9 cellular contexts compared by ENCODE assay signal in genomic region chr4:77308843-77309242, GRCh38.
DNase-seq lines count a peak whose midpoint lies in the region; ATAC-seq, FAIRE-seq and TF ChIP-seq lines count a peak whose summit lies in the region.
"Had no signal": no experiment of that assay in that cellular context is flagged by ENCODE, and none has a peak within 500 bp of the region (broad histone marks: within the 10 kb centered on the region; RNA-seq: fewer than 3 reads in every experiment).

No MANE protein-coding gene starts in this region.

- POLR2A ChIA-PET in HCT116 (lab: Charles Lee), result no interaction called here

- H3K79me2 ChIP-seq in HCT116 (ENCODE audit: insufficient read depth, low read length), result no peaks in the 10 kb centered on the region

- no peak overlapping the region for H2AFZ ChIP-seq in HCT116 (ENCODE audit: low read depth, low read length, poor library complexity, severe bottlenecking)

- H3K9me2 ChIP-seq in HCT116 (ENCODE audit: insufficient read depth), result no peaks in the 10 kb centered on the region

- H3K4me3 ChIP-seq in HCT116 (replicated peaks in 1 of 2; ENCODE audit: low read depth in 1 of 2, low read length in 2 of 2), result no peak overlapping the region
- no peak overlapping the region for H3K4me3 ChIP-seq in foreskin fibroblast (ENCODE audit: low read depth in 1 of 2, low read length in 2 of 2)

- intact Hi-C loops in HCT116 (cut with micrococcal nuclease), result loop anchor here (1.0 to 5.0 kb wide), 3 partner anchors 69 to 797 kb away; no protein-coding TSS in a partner anchor

- RAD21 ChIA-PET in HCT116 (lab: Charles Lee; ENCODE audit: low non-redundant PET in 1 of 2, low total read pairs in 2 of 2, uncharacterized antibody in 2 of 2, unreplicated experiment in 2 of 2), result interaction anchor here in 1 of 2 experiments (1.0 kb wide), 1 partner anchor 67 kb away, joined by 6 read pairs; no protein-coding TSS in a partner anchor

- H3K27me3 ChIP-seq in HCT116 (ENCODE audit: insufficient read depth, low read length), result peaks cover 23% of the 10 kb centered on the region

- ATAC-seq in HCT116 (peak; percentile 97), GM21367 (IDR thresholded peaks at IDR 0.05; ENCODE audit: unreplicated experiment) (no peak)

- no peak for TF ChIP-seq POLR2A in HCT116 (IDR thresholded peaks at IDR 0.05; ENCODE audit: borderline replicate concordance, extremely low read depth, insufficient read depth, insufficient read length)

- peak; percentile 74 for TF ChIP-seq RAD21 in HCT116 (IDR thresholded peaks at IDR 0.05; ENCODE audit: low read depth)

- H4K20me1 ChIP-seq in HCT116 (ENCODE audit: insufficient read depth), result no peaks in the 10 kb centered on the region

- no peak overlapping the region for H3K9ac ChIP-seq in HCT116 (ENCODE audit: low read length)

- no peak overlapping the region for H3K4me2 ChIP-seq in HCT116 (ENCODE audit: low read length)

- BruUV-seq in HCT116 (replicated peaks; lab: Mats Ljungman, UMichigan), result no TSS peak

- FAIRE-seq in RCC 7860 (lab: Jason Lieb, UNC), result no peak

- DNase-seq in DMS53 treated with DMSO at 0.1 percent for 48 hours (lab: John Stamatoyannopoulos, UW; ENCODE audit: unreplicated experiment), result peak; percentile 55
- DNase-seq in HCT116 (ENCODE audit: low read depth, low spot score), result peak; percentile 10
- DNase-seq in RCC 7860 (ENCODE audit: low spot score), result peak; percentile 30
- peak; percentile 18 to 56 for DNase-seq in foreskin fibroblast
- DNase-seq in amniotic stem cell (lab: John Stamatoyannopoulos, UW), result no peak
- DNase-seq in NCI-H2081 treated with DMSO at 0.1 percent for 48 hours (lab: John Stamatoyannopoulos, UW), result no peak
- DNase-seq in T1000 (lab: John Stamatoyannopoulos, UW), result no peak
- DNase-seq: naive B cell had no signal

- H3K36me3 ChIP-seq in HCT116 (ENCODE audit: control insufficient read depth in 1 of 2, insufficient read depth in 2 of 2, low read length in 2 of 2), result no peaks in the 10 kb centered on the region

- H3K27ac ChIP-seq in HCT116 (ENCODE audit: low read depth, low read length), result no peak overlapping the region

- no peaks in the 10 kb centered on the region for H3K9me3 ChIP-seq in HCT116 (ENCODE audit: control insufficient read depth in 1 of 2, insufficient read depth in 1 of 2, low read depth in 1 of 2, low read length in 2 of 2)

- CTCF ChIA-PET in HCT116 (lab: Charles Lee), result interaction anchor here (1.1 to 1.2 kb wide), 2 partner anchors 69 to 82 kb away, joined by 5 to 6 read pairs; no protein-coding TSS in a partner anchor

- H3K4me1 ChIP-seq in HCT116 (ENCODE audit: control insufficient read depth in 1 of 2, insufficient read depth in 2 of 2, low read length in 2 of 2), result no peaks in the 10 kb centered on the region

- TF ChIP-seq CTCF in HCT116 (IDR thresholded peaks at IDR 0.05 in 2 of 3, conservative IDR thresholded peaks at IDR 0.05 in 1 of 3; ENCODE audit: borderline replicate concordance in 1 of 3, insufficient read depth in 1 of 3, low read depth in 2 of 3, low read length in 2 of 3) (peak; percentile 53 to 62 (median 56); a peak in 4 of 6 replicates), foreskin fibroblast (IDR thresholded peaks at IDR 0.05; ENCODE audit: low read depth, low read length) (peak; percentile 59)

TF ChIP-seq in HCT116, 20 proteins besides CTCF, POLR2A, EP300 and RAD21:
- TF ChIP-seq, protein P1, sequence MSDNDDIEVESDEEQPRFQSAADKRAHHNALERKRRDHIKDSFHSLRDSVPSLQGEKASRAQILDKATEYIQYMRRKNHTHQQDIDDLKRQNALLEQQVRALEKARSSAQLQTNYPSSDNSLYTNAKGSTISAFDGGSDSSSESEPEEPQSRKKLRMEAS (IDR thresholded peaks at IDR 0.05), result no peak
- no peak for TF ChIP-seq YY1 (IDR thresholded peaks at IDR 0.05; ENCODE audit: extremely low read depth, insufficient replicate concordance, low read depth, low read length)
- no peak for TF ChIP-seq SRF (IDR thresholded peaks at IDR 0.05; ENCODE audit: low read depth)
- TF ChIP-seq CBX3 (IDR thresholded peaks at IDR 0.05; ENCODE audit: low read depth), result no peak
- TF ChIP-seq POLR2AphosphoS5 (IDR thresholded peaks at IDR 0.05; ENCODE audit: low read depth, low read length), result no peak
TF ChIP-seq in HCT116: peak in this region for 0.

Comparison
In these comparisons a context has a peak if more than half of its experiments do, and no peak if none do; other contexts are left out.
1. DNase-seq: peak in DMS53 treated with DMSO at 0.1 percent for 48 hours (single experiment), HCT116 (single experiment), RCC 7860 (single experiment) and foreskin fibroblast (2 of 2); none in amniotic stem cell (single experiment), NCI-H2081 treated with DMSO at 0.1 percent for 48 hours (single experiment) and T1000 (single experiment).